ENCODE assay signal across 18 cellular contexts in genomic region chr11:75447415-75447814, GRCh38.
"Had no signal": no experiment of that assay in that cellular context is flagged by ENCODE, and none has a peak within 500 bp of the region (broad histone marks: within the 10 kb centered on the region; RNA-seq: fewer than 3 reads in every experiment).

No MANE protein-coding gene starts in this region.

- H3K4me3 ChIP-seq: colonic mucosa, esophagus muscularis mucosa, gastroesophageal sphincter, heart left ventricle, left lung, lower lobe of right lung, mucosa of descending colon had no signal

- H3K27ac Mint-ChIP-seq: dendritic cell treated with granulocyte-macrophage colony-stimulating factor and Interleukin-4, amounts not matched to agents 40 ng/mL and 50 ng/mL, for 4 days; endodermal cell; mesothelial cell of epicardium; naive B cell had no signal

- H3K4me3 Mint-ChIP-seq: dendritic cell treated with granulocyte-macrophage colony-stimulating factor and Interleukin-4, amounts not matched to agents 40 ng/mL and 50 ng/mL, for 4 days; effector memory CD8-positive, alpha-beta T cell; endodermal cell; mesothelial cell of epicardium; naive B cell had no signal

- H3K27ac ChIP-seq: colonic mucosa, esophagus muscularis mucosa, foreskin keratinocyte, gastroesophageal sphincter, heart left ventricle, left lung, lower lobe of right lung had no signal

- DNase-seq: colonic mucosa; cortex of kidney; effector CD8-positive, alpha-beta T cell; effector memory CD8-positive, alpha-beta T cell; endodermal cell; foreskin keratinocyte; heart left ventricle; hippocampal formation; left ventricle myocardium superior; lower lobe of right lung; mesenchymal stem cell; mucosa of descending colon; naive B cell had no signal

- H3K4me1 Mint-ChIP-seq: endodermal cell, mesothelial cell of epicardium had no signal

- H3K36me3 Mint-ChIP-seq: mesothelial cell of epicardium had no signal

- H3K36me3 ChIP-seq: colonic mucosa, gastroesophageal sphincter, heart left ventricle, left lung, lower lobe of right lung had no signal

- H3K9me3 Mint-ChIP-seq: dendritic cell treated with granulocyte-macrophage colony-stimulating factor and Interleukin-4, amounts not matched to agents 40 ng/mL and 50 ng/mL, for 4 days; effector memory CD8-positive, alpha-beta T cell; endodermal cell; mesothelial cell of epicardium; naive B cell had no signal

- H3K4me1 ChIP-seq: colonic mucosa, foreskin keratinocyte, heart left ventricle, left lung, lower lobe of right lung had no signal

- H3K27me3 ChIP-seq: colonic mucosa, heart left ventricle, left lung had no signal

- H3K27me3 Mint-ChIP-seq: dendritic cell treated with granulocyte-macrophage colony-stimulating factor and Interleukin-4, amounts not matched to agents 40 ng/mL and 50 ng/mL, for 4 days; effector memory CD8-positive, alpha-beta T cell had no signal

- H3K9me3 ChIP-seq: colonic mucosa, esophagus muscularis mucosa, gastroesophageal sphincter, heart left ventricle, left lung, lower lobe of right lung, mucosa of descending colon had no signal
